ENCODE assay signal across 30 cellular contexts in the genomic region with DNA sequence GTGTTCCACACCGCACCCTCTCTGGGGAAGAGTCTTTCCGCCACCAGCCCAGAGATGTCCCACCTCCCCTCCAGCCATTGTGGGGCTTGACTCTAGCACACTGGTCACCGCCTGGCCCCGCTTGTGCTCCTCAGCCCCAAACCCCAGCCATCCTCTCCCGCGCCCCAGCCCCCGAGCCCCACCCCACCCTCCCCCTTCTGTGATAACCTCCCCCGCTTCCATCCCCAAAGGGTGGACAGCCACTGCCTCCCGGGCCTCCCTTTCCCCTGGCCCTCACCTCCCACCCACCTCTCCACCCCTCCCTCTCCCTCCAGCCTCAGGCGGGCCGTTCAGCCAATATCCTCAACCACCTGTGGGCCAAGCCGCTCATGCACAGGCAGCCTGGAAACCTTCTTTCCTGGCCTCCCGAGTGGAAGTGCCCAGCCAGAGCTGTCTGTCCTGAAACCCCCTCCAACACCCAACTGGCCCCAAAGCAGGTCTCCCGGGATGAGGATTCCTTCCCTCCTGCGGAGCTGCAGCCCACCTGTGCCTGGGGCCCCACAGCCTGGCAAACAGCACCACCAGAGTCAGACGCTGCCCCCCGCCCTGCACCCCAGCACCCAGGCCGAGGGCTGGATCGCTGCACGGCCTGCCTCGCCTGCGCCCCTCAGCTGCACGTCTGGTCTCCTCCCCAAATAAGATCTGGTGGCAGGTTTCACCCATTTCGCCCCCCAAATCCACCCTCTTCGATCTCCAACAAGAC.
"Had no signal": no experiment of that assay in that cellular context is flagged by ENCODE, and none has a peak within 500 bp of the region (broad histone marks: within the 10 kb centered on the region; RNA-seq: fewer than 3 reads in every experiment).

No MANE protein-coding gene starts in this region.

- DNase-seq: activated CD4-positive, alpha-beta T cell treated with anti-CD3 and anti-CD28 coated beads for 48 hours; activated CD4-positive, alpha-beta T cell treated with anti-CD3 and anti-CD28 coated beads, Interleukin-2, amount 50 U/mL, for 48 hours; activated CD8-positive, alpha-beta memory T cell treated with anti-CD3 and anti-CD28 coated beads for 24 hours; activated effector memory CD4-positive, alpha-beta T cell treated with Interleukin-2 at 50 U/mL for 16 hours; activated naive CD4-positive, alpha-beta T cell treated with Interleukin-2 at 50 U/mL for 16 hours; amniotic stem cell; central memory CD4-positive, alpha-beta T cell; kidney glomerular epithelial cell; left lung; stimulated activated CD4-positive, alpha-beta T cell treated with anti-CD3 and anti-CD28 coated beads, Interleukin-1b, Interleukin-23, amount 100 ng/mL, for 48 hours; stimulated activated CD4-positive, alpha-beta T cell treated with anti-CD3 and anti-CD28 coated beads, Interleukin-4, amount 100 ng/mL, for 4 hours; stimulated activated CD8-positive, alpha-beta memory T cell treated with anti-CD3 and anti-CD28 coated beads, Interleukin-4, amount 100 ng/mL, for 48 hours; stomach; SW 1271; T1000; thyroid gland; upper lobe of right lung; WERI-Rb-1 had no signal

- H3K27me3 ChIP-seq: heart left ventricle, left lung, pancreas, thyroid gland, upper lobe of right lung had no signal

- H3K36me3 ChIP-seq: prostate gland had no signal

- H3K9me3 Mint-ChIP-seq: dendritic cell treated with granulocyte-macrophage colony-stimulating factor and Interleukin-4, amounts not matched to agents 40 ng/mL and 50 ng/mL, for 4 days; endodermal cell; nephron; stimulated activated memory B cell treated with anti-CD40 and anti-IgM and Interleukin-4, amounts not matched to agents 10 μg/mL and 1 μg/mL and 100 μg/mL, for 72 hours; T-helper 1 cell treated with Interleukin-12 subunit alpha and Interleukin-12 subunit beta and Interleukin-4 antibody, amounts not matched to agents 30 μg/mL and 1 μg/mL, for 36 hours had no signal

- ATAC-seq: activated CD4-positive, CD25-positive, alpha-beta regulatory T cell treated with anti-CD3 and anti-CD28 coated beads, Interleukin-2, amount 50 U/mL, for 24 hours; esophagus mucosa; left lung; pancreas; stimulated activated memory B cell treated with anti-CD40 and anti-IgM and Interleukin-4, amounts not matched to agents 10 μg/mL and 1 μg/mL and 100 μg/mL, for 72 hours; upper lobe of right lung had no signal

- H3K4me1 Mint-ChIP-seq: endodermal cell had no signal

- H3K4me3 Mint-ChIP-seq: dendritic cell treated with granulocyte-macrophage colony-stimulating factor and Interleukin-4, amounts not matched to agents 40 ng/mL and 50 ng/mL, for 4 days; endodermal cell; nephron; stimulated activated memory B cell treated with anti-CD40 and anti-IgM and Interleukin-4, amounts not matched to agents 10 μg/mL and 1 μg/mL and 100 μg/mL, for 72 hours; T-helper 1 cell treated with Interleukin-12 subunit alpha and Interleukin-12 subunit beta and Interleukin-4 antibody, amounts not matched to agents 30 μg/mL and 1 μg/mL, for 36 hours had no signal

- H3K27ac Mint-ChIP-seq: dendritic cell treated with granulocyte-macrophage colony-stimulating factor and Interleukin-4, amounts not matched to agents 40 ng/mL and 50 ng/mL, for 4 days; endodermal cell; nephron; stimulated activated memory B cell treated with anti-CD40 and anti-IgM and Interleukin-4, amounts not matched to agents 10 μg/mL and 1 μg/mL and 100 μg/mL, for 72 hours; T-helper 1 cell treated with Interleukin-12 subunit alpha and Interleukin-12 subunit beta and Interleukin-4 antibody, amounts not matched to agents 30 μg/mL and 1 μg/mL, for 36 hours had no signal

- H3K4me3 ChIP-seq: heart left ventricle, left lung, lung, pancreas, prostate gland, smooth muscle cell, stomach, thyroid gland, upper lobe of right lung had no signal
